Comparison of ENCODE assay signal across 2 cellular contexts in genomic region chr6:117616971-117617765, GRCh38.
TF ChIP-seq lines count a peak whose summit lies in the region.

No MANE protein-coding gene starts in this region.

TF ChIP-seq in SK-N-SH, 30 proteins besides CTCF, POLR2A, EP300 and RAD21:
- TF ChIP-seq JUND (IDR thresholded peaks at IDR 0.05) (no peak), TCF12 (IDR thresholded peaks at IDR 0.05) (no peak), REST (IDR thresholded peaks at IDR 0.05; ENCODE audit: low read depth, low read length) (no peak), YY1 (IDR thresholded peaks at IDR 0.05; ENCODE audit: low read depth) (no peak)
- TF ChIP-seq, protein P1, sequence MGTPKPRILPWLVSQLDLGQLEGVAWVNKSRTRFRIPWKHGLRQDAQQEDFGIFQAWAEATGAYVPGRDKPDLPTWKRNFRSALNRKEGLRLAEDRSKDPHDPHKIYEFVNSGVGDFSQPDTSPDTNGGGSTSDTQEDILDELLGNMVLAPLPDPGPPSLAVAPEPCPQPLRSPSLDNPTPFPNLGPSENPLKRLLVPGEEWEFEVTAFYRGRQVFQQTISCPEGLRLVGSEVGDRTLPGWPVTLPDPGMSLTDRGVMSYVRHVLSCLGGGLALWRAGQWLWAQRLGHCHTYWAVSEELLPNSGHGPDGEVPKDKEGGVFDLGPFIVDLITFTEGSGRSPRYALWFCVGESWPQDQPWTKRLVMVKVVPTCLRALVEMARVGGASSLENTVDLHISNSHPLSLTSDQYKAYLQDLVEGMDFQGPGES (IDR thresholded peaks at IDR 0.05; ENCODE audit: low read depth, low read length): no peak
- TF ChIP-seq, protein P2, sequence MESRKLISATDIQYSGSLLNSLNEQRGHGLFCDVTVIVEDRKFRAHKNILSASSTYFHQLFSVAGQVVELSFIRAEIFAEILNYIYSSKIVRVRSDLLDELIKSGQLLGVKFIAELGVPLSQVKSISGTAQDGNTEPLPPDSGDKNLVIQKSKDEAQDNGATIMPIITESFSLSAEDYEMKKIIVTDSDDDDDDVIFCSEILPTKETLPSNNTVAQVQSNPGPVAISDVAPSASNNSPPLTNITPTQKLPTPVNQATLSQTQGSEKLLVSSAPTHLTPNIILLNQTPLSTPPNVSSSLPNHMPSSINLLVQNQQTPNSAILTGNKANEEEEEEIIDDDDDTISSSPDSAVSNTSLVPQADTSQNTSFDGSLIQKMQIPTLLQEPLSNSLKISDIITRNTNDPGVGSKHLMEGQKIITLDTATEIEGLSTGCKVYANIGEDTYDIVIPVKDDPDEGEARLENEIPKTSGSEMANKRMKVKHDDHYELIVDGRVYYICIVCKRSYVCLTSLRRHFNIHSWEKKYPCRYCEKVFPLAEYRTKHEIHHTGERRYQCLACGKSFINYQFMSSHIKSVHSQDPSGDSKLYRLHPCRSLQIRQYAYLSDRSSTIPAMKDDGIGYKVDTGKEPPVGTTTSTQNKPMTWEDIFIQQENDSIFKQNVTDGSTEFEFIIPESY (IDR thresholded peaks at IDR 0.05; ENCODE audit: borderline replicate concordance, low read depth): no peak
- TF ChIP-seq, protein P3, sequence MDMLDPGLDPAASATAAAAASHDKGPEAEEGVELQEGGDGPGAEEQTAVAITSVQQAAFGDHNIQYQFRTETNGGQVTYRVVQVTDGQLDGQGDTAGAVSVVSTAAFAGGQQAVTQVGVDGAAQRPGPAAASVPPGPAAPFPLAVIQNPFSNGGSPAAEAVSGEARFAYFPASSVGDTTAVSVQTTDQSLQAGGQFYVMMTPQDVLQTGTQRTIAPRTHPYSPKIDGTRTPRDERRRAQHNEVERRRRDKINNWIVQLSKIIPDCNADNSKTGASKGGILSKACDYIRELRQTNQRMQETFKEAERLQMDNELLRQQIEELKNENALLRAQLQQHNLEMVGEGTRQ (IDR thresholded peaks at IDR 0.05; ENCODE audit: borderline replicate concordance, low read depth, low read length): no peak

TF ChIP-seq in H1, 55 proteins besides CTCF, POLR2A, EP300 and RAD21:
- TF ChIP-seq SRF (IDR thresholded peaks at IDR 0.05; ENCODE audit: low read depth, low read length): no peak
- no peak for TF ChIP-seq KDM5A (IDR thresholded peaks at IDR 0.05; ENCODE audit: low read length)
- TF ChIP-seq ATF3 (IDR thresholded peaks at IDR 0.05; ENCODE audit: insufficient read depth, low read depth, low read length): no peak
- TF ChIP-seq CTBP2 (IDR thresholded peaks at IDR 0.05; ENCODE audit: borderline replicate concordance, insufficient read depth, insufficient read length, low read length): no peak
- TF ChIP-seq SUZ12 (IDR thresholded peaks at IDR 0.05; ENCODE audit: low read length): no peak
- no peak for TF ChIP-seq TAF7 (optimal IDR thresholded peaks at IDR 0.05; ENCODE audit: borderline replicate concordance, low read depth, low read length)
- TF ChIP-seq TCF12 (IDR thresholded peaks at IDR 0.05; ENCODE audit: low read depth, low read length): no peak
- TF ChIP-seq JUN (IDR thresholded peaks at IDR 0.05; ENCODE audit: low read depth, low read length): no peak
- no peak for TF ChIP-seq KDM4A (IDR thresholded peaks at IDR 0.05; ENCODE audit: low read depth, low read length, severe bottlenecking)
- no peak for TF ChIP-seq CBX5 (IDR thresholded peaks at IDR 0.05; ENCODE audit: low read depth, low read length)
- TF ChIP-seq RXRA (IDR thresholded peaks at IDR 0.05; ENCODE audit: insufficient read depth, low read depth, low read length): no peak
- no peak for TF ChIP-seq KDM1A (IDR thresholded peaks at IDR 0.05; ENCODE audit: borderline replicate concordance, low read length)
- TF ChIP-seq GTF2F1 (IDR thresholded peaks at IDR 0.05; ENCODE audit: borderline replicate concordance, low read depth, low read length): no peak
- TF ChIP-seq BACH1 (IDR thresholded peaks at IDR 0.05; ENCODE audit: low read length): no peak
- TF ChIP-seq POLR2AphosphoS5 (IDR thresholded peaks at IDR 0.05; ENCODE audit: low read depth, low read length): no peak
- TF ChIP-seq CBX8 (IDR thresholded peaks at IDR 0.05; ENCODE audit: borderline replicate concordance, low read depth, low read length): no peak
